In the genomic region with DNA sequence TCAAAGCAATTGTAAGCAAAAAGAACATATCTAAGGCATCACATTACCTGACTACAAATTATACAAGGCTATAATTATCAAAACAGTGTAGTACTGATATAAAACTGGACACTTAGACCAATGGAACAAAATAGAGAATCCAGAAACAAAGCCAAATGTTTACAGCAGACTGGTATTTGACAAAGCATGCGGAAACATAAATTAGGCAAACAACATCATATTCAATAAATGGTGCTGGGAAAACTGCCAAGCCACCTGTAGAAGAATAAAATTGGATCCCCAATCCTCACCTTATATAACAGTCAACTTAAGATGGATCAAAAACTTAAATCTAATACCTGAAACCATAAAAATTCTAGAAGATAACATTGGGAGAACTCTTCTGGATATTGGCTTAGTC, we compare ENCODE assay signal across 24 cellular contexts.
DNase-seq lines count a peak whose midpoint lies in the region; ATAC-seq lines count a peak whose summit lies in the region.
"Had no signal": no experiment of that assay in that cellular context is flagged by ENCODE, and none has a peak within 500 bp of the region (broad histone marks: within the 10 kb centered on the region; RNA-seq: fewer than 3 reads in every experiment).

No MANE protein-coding gene starts in this region.

- DNase-seq in DMS79 treated with DMSO at 0.1 percent for 48 hours (lab: John Stamatoyannopoulos, UW), result peak; percentile 11
- DNase-seq in DMS79 (lab: John Stamatoyannopoulos, UW), result no peak
- peak; percentile 48 for DNase-seq in NCI-H2029 (lab: John Stamatoyannopoulos, UW)
- peak; percentile 92 for DNase-seq in NCI-H748 (lab: John Stamatoyannopoulos, UW; ENCODE audit: unreplicated experiment)
- no peak for DNase-seq in activated gamma-delta T cell (lab: John Stamatoyannopoulos, UW)
- no peak for DNase-seq in G401 (ENCODE audit: low spot score)
- no peak for DNase-seq in activated CD4-positive, alpha-beta T cell treated with anti-CD3 and anti-CD28 coated beads, Interleukin-2, amount 50 U/mL, for 48 hours
- DNase-seq: Calu3; CD8-positive, alpha-beta memory T cell; GDM1; GOT3; HFFc6; Kasumi-1; MV-4-11; NCI-H1694; NCI-H2107; NCI-H510A; NCI-H82; Right ventricle myocardium superior; RPMI8226; T-cell had no signal

- ATAC-seq in GM21576 (IDR thresholded peaks at IDR 0.05; ENCODE audit: unreplicated experiment), result no peak
- ATAC-seq: GM12878, K562, T-cell had no signal

- in situ Hi-C loops in G401 (cut with HindIII; ENCODE audit: low sequenced_read_pairs), result no loop called here

Comparison
In these comparisons a context has a peak if more than half of its experiments do, and no peak if none do; other contexts are left out.
1. DNase-seq: peak in DMS79 treated with DMSO at 0.1 percent for 48 hours (single experiment), NCI-H2029 (single experiment) and NCI-H748 (single experiment); none in DMS79 (single experiment), activated gamma-delta T cell (single experiment), G401 (single experiment) and activated CD4-positive, alpha-beta T cell treated with anti-CD3 and anti-CD28 coated beads, Interleukin-2, amount 50 U/mL, for 48 hours (0 of 2).